1 cellular context compared by ENCODE assay signal in the genomic region with DNA sequence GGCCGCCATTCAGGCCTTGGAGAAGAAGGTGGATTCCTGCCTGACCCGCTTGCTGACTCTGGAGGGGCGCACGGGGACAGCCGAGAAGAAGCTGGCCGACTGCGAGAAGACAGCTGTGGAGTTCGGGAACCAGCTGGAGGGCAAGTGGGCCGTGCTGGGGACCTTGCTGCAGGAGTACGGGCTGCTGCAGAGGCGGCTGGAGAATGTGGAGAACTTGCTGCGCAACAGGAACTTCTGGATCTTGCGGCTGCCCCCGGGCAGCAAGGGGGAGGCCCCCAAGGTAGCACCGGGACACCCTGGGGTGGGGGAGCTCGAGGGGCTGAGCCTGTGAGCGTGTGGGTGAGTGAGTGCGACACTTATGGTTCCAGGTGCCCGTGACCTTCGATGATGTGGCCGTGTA.
TF ChIP-seq lines count a peak whose summit lies in the region.

No MANE protein-coding gene starts in this region.

TF ChIP-seq in K562, 482 proteins besides CTCF, POLR2A, EP300 and RAD21:
- 0 out of 2 replicates have a peak, but pooled peaks have one; percentile 35 for TF ChIP-seq POLR2G (IDR thresholded peaks at IDR 0.05; ENCODE audit: low read depth, low read length)
- TF ChIP-seq, protein P1, sequence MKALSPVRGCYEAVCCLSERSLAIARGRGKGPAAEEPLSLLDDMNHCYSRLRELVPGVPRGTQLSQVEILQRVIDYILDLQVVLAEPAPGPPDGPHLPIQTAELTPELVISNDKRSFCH (CRISPR knock-in tag; IDR thresholded peaks at IDR 0.05): no peak
- TF ChIP-seq, protein P1 (tag; IDR thresholded peaks at IDR 0.05): no peak
